ENCODE assay signal across 20 cellular contexts in the genomic region with DNA sequence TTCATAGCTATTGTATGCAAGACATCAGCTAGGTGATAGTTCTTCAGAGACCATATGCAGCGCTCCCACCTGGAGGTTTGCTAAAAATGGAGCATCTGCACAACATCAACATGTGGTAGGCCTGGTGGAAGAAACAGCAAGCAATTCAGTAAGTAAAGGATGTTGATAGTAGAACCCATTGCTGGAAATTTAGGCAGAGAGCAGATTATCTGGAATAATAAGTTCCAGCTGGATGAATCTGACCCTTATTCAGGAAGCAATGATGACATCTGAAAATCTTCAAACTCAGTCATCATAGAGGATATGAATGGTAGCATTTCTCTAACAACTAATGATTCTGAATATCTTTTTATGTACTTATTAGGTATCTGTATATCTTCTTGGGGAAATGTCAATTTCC.
"Had no signal": no experiment of that assay in that cellular context is flagged by ENCODE, and none has a peak within 500 bp of the region (broad histone marks: within the 10 kb centered on the region; RNA-seq: fewer than 3 reads in every experiment).

No MANE protein-coding gene starts in this region.

- H3K4me1 ChIP-seq: pancreas, prostate gland, right lobe of liver, suprapubic skin had no signal

- H3K4me2 ChIP-seq: hepatocyte had no signal

- H3K27me3 ChIP-seq: gastroesophageal sphincter, hepatocyte, pancreas, right lobe of liver, suprapubic skin, thyroid gland had no signal

- DNase-seq: effector memory CD4-positive, alpha-beta T cell; left colon; left ventricle myocardium superior; mesendoderm; naive B cell; occipital lobe; pancreas; retina; right lobe of liver; stimulated activated CD4-positive, alpha-beta T cell treated with anti-CD3 and anti-CD28 coated beads, Interleukin-4, amount 100 ng/mL, for 1 hour; stimulated activated CD8-positive, alpha-beta memory T cell treated with anti-CD3 and anti-CD28 coated beads, Interleukin-4, amount 100 ng/mL, for 48 hours; stimulated activated naive CD8-positive, alpha-beta T cell treated with anti-CD3 and anti-CD28 coated beads, Interleukin-15, Interleukin-2, amounts not matched to agents 100 U/mL and 50 U/mL, for 24 hours; thyroid gland had no signal

- H3K9me3 ChIP-seq: gastroesophageal sphincter, prostate gland, right lobe of liver, suprapubic skin, thyroid gland had no signal

- H2AFZ ChIP-seq: hepatocyte had no signal

- H3K79me2 ChIP-seq: hepatocyte had no signal

- H3K36me3 ChIP-seq: gastroesophageal sphincter, pancreas, prostate gland, right lobe of liver, suprapubic skin, thyroid gland had no signal

- H3K4me3 ChIP-seq: gastroesophageal sphincter, hepatocyte, lung, pancreas, prostate gland, right lobe of liver, suprapubic skin, thyroid gland had no signal

- ATAC-seq: esophagus mucosa; gastroesophageal sphincter; left colon; left ventricle myocardium superior; pancreas; right lobe of liver; stimulated activated effector memory CD8-positive, alpha-beta T cell treated with anti-CD3 and anti-CD28 coated beads, Interleukin-12 subunit alpha, Interleukin-12 subunit beta, amount 100 ng/mL, for 72 hours; stimulated activated naive CD8-positive, alpha-beta T cell treated with anti-CD3 and anti-CD28 coated beads, Interleukin-15, Interleukin-2, amounts not matched to agents 100 U/mL and 50 U/mL, for 24 hours had no signal

- H3K27ac ChIP-seq: gastroesophageal sphincter, hepatocyte, pancreas, prostate gland, right lobe of liver, suprapubic skin, thyroid gland had no signal
